Comparison of ENCODE assay signal across 1 cellular context in genomic region chr7:30351724-30352123, GRCh38.
TF ChIP-seq lines count a peak whose summit lies in the region.

No MANE protein-coding gene starts in this region.

TF ChIP-seq in SK-N-SH, 30 proteins besides CTCF, POLR2A, EP300 and RAD21 (continued from another document):
- TF ChIP-seq GATA2 (CRISPR knock-in tag; IDR thresholded peaks at IDR 0.05) (no peak), RCOR1 (IDR thresholded peaks at IDR 0.05; ENCODE audit: low read length) (no peak), ELF1 (IDR thresholded peaks at IDR 0.05) (no peak), NFIC (IDR thresholded peaks at IDR 0.05; ENCODE audit: borderline replicate concordance) (peak; percentile 16; the same call in 1 of the 2 replicates), PBX3 (IDR thresholded peaks at IDR 0.05) (peak; percentile 41; the same call in 1 of the 2 replicates)
